ENCODE assay signal across 13 cellular contexts in the genomic region with DNA sequence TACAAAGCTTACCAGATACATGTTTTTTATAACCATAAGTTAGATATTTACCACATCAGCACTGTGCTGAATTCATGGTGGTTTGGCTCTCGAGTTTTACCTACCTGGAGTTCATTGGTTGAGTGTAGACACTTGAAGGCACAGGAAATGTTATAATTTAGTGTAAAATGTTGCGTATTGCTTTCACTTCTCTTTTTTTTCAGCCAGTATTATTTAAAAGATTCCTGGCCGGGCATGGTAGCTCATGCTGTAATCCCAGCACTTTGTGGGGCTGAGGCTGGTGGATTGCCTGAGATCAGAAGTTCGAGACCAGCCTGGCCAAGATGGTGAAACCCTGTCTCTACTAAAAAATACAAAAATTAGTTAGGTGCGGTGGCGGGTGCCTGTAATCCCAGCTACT.
A peak's percentile ranks its signal among the peaks of the same experiment; 100 is the strongest.
DNase-seq lines count a peak whose midpoint lies in the region; ATAC-seq lines count a peak whose summit lies in the region.
"Had no signal": no experiment of that assay in that cellular context is flagged by ENCODE, and none has a peak within 500 bp of the region (broad histone marks: within the 10 kb centered on the region; RNA-seq: fewer than 3 reads in every experiment).

No MANE protein-coding gene starts in this region.

- intact Hi-C loops in head of caudate nucleus (cut with DNase I), result no loop called here

- H3K27me3 Mint-ChIP-seq in activated naive CD4-positive, alpha-beta T cell treated with anti-CD3 and anti-CD28 coated beads, Interleukin-2, amount 10 ng/mL, durations not matched to agents 7 days and 5 days, result no peaks in the 10 kb centered on the region
- no peaks in the 10 kb centered on the region for H3K27me3 Mint-ChIP-seq in stimulated activated memory B cell treated with anti-CD40 and anti-IgM and Interleukin-4, amounts not matched to agents 10 μg/mL and 1 μg/mL and 100 μg/mL, for 72 hours

- peaks cover 9% of the 10 kb centered on the region for H3K4me1 Mint-ChIP-seq in activated naive CD4-positive, alpha-beta T cell treated with anti-CD3 and anti-CD28 coated beads, Interleukin-2, amount 10 ng/mL, durations not matched to agents 7 days and 5 days
- H3K4me1 Mint-ChIP-seq in stimulated activated memory B cell treated with anti-CD40 and anti-IgM and Interleukin-4, amounts not matched to agents 10 μg/mL and 1 μg/mL and 100 μg/mL, for 72 hours, result peaks cover 22% of the 10 kb centered on the region

- H3K27ac Mint-ChIP-seq in activated naive CD4-positive, alpha-beta T cell treated with anti-CD3 and anti-CD28 coated beads, Interleukin-2, amount 10 ng/mL, durations not matched to agents 7 days and 5 days, result peak overlapping the region; percentile 1
- H3K27ac Mint-ChIP-seq in stimulated activated memory B cell treated with anti-CD40 and anti-IgM and Interleukin-4, amounts not matched to agents 10 μg/mL and 1 μg/mL and 100 μg/mL, for 72 hours, result no peak overlapping the region

- H3K9me3 Mint-ChIP-seq in activated naive CD4-positive, alpha-beta T cell treated with anti-CD3 and anti-CD28 coated beads, Interleukin-2, amount 10 ng/mL, durations not matched to agents 7 days and 5 days, result no peaks in the 10 kb centered on the region
- H3K9me3 Mint-ChIP-seq in stimulated activated memory B cell treated with anti-CD40 and anti-IgM and Interleukin-4, amounts not matched to agents 10 μg/mL and 1 μg/mL and 100 μg/mL, for 72 hours, result no peaks in the 10 kb centered on the region

- peak; percentile 71 for ATAC-seq in HG03139 (IDR thresholded peaks at IDR 0.05; ENCODE audit: unreplicated experiment)
- peak; percentile 85 for ATAC-seq in stimulated activated memory B cell treated with anti-CD40 and anti-IgM and Interleukin-4, amounts not matched to agents 10 μg/mL and 1 μg/mL and 100 μg/mL, for 72 hours

- no peak for DNase-seq in activated naive CD4-positive, alpha-beta T cell treated with anti-CD3 and anti-CD28 coated beads, Interleukin-2, amount 10 ng/mL, durations not matched to agents 7 days and 5 days
- no peak for DNase-seq in activated naive CD4-positive, alpha-beta T cell treated with Interleukin-2 at 50 U/mL for 16 hours
- peak; percentile 45 for DNase-seq in SIG-M5 (lab: John Stamatoyannopoulos, UW)
- no peak for DNase-seq in head of caudate nucleus
- DNase-seq in amygdala (lab: John Stamatoyannopoulos, UW), result no peak
- no peak for DNase-seq in middle frontal gyrus (ENCODE audit: extremely low spot score, low spot score)
- DNase-seq: activated CD8-positive, alpha-beta memory T cell treated with anti-CD3 and anti-CD28 coated beads, Interleukin-2, amount 50 U/mL, for 48 hours; adrenal gland; dermis blood vessel endothelial cell; DMS79 treated with DMSO at 0.1 percent for 48 hours; NCI-H187 treated with DMSO at 0.1 percent for 48 hours had no signal

- CTCF ChIA-PET in activated naive CD4-positive, alpha-beta T cell treated with anti-CD3 and anti-CD28 coated beads, Interleukin-2, amount 10 ng/mL, durations not matched to agents 7 days and 5 days (lab: Charles Lee), result interaction anchor here (1.2 kb wide), 1 partner anchor 48 kb away, joined by 4 read pairs; no protein-coding TSS in a partner anchor

- no peak overlapping the region for H3K4me3 Mint-ChIP-seq in activated naive CD4-positive, alpha-beta T cell treated with anti-CD3 and anti-CD28 coated beads, Interleukin-2, amount 10 ng/mL, durations not matched to agents 7 days and 5 days
- H3K4me3 Mint-ChIP-seq in stimulated activated memory B cell treated with anti-CD40 and anti-IgM and Interleukin-4, amounts not matched to agents 10 μg/mL and 1 μg/mL and 100 μg/mL, for 72 hours, result no peak overlapping the region

- H3K36me3 Mint-ChIP-seq in activated naive CD4-positive, alpha-beta T cell treated with anti-CD3 and anti-CD28 coated beads, Interleukin-2, amount 10 ng/mL, durations not matched to agents 7 days and 5 days, result peaks cover 55% of the 10 kb centered on the region
- H3K36me3 Mint-ChIP-seq in stimulated activated memory B cell treated with anti-CD40 and anti-IgM and Interleukin-4, amounts not matched to agents 10 μg/mL and 1 μg/mL and 100 μg/mL, for 72 hours, result peaks cover 36% of the 10 kb centered on the region
